Comparison of ENCODE assay signal across 16 cellular contexts in the genomic region with DNA sequence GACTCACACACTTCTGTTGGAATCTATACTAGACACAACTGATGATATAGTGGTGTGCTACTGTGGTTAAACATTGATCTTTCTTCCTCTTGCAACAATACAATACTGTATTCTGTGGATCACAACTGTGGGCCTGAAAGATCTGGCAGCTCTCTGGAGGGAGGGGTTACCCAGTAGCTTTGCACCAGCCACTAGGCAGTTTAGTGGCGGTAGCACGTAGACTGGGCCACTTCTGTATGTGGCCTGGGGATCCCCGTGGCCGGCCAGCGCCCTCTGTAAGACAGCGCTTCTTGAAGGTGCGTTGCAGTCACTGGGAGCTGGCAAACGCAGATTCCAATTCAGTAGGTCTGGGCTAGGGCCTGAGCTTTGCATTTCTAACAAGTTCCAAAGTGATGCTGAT.
DNase-seq lines count a peak whose midpoint lies in the region; ATAC-seq and TF ChIP-seq lines count a peak whose summit lies in the region.
"Had no signal": no experiment of that assay in that cellular context is flagged by ENCODE, and none has a peak within 500 bp of the region (broad histone marks: within the 10 kb centered on the region; RNA-seq: fewer than 3 reads in every experiment).

No MANE protein-coding gene starts in this region.

- WGBS in HUES64: 79% methylated on average over 8 of the region's 8 CpGs
- 91 to 93% methylated on average over 6 to 8 of the region's 8 CpGs for WGBS in endodermal cell (ENCODE audit: insufficient coverage in 1 of 2, insufficient read length in 1 of 2), 2 experiments

- H3K4me3 Mint-ChIP-seq in endodermal cell: no peak overlapping the region
- H3K4me3 Mint-ChIP-seq in nephron: no peak overlapping the region
- H3K4me3 Mint-ChIP-seq in activated T-cell treated with anti-CD3 and anti-CD28 coated beads, Interleukin-2, amount 50 U/mL, for 4 hours: no peak overlapping the region
- H3K4me3 Mint-ChIP-seq: CD8-positive, alpha-beta T cell; HFFc6 had no signal

- no peak overlapping the region for H3K27ac Mint-ChIP-seq in endodermal cell
- H3K27ac Mint-ChIP-seq in nephron: peak overlapping the region; percentile 79 to 83 (median 82)
- H3K27ac Mint-ChIP-seq: CD8-positive, alpha-beta T cell; HFFc6 had no signal

- H3K27ac ChIP-seq in HUES64 (ENCODE audit: low read depth, low read length) (peak overlapping the region; percentile 36; the same call in 1 of the 2 replicates), endodermal cell (ENCODE audit: low read depth, low read length) (peak overlapping the region; percentile 22)
- H3K27ac ChIP-seq: KMS-11, PC-9 had no signal

- H3K4me1 Mint-ChIP-seq in endodermal cell (peaks cover 40% of the 10 kb centered on the region), nephron (peaks cover 68% of the 10 kb centered on the region)
- H3K4me1 Mint-ChIP-seq in activated T-cell treated with anti-CD3 and anti-CD28 coated beads, Interleukin-2, amount 50 U/mL, for 4 hours (ENCODE audit: low read depth): no peaks in the 10 kb centered on the region

- no peaks in the 10 kb centered on the region for H3K27me3 Mint-ChIP-seq in endodermal cell (ENCODE audit: insufficient read depth)
- no peaks in the 10 kb centered on the region for H3K27me3 Mint-ChIP-seq in nephron (ENCODE audit: low read depth)
- H3K27me3 Mint-ChIP-seq in activated T-cell treated with anti-CD3 and anti-CD28 coated beads, Interleukin-2, amount 50 U/mL, for 4 hours (ENCODE audit: low read depth): no peaks in the 10 kb centered on the region

- no peaks in the 10 kb centered on the region for H3K27me3 ChIP-seq in HUES64 (ENCODE audit: insufficient read depth, low read length)
- H3K27me3 ChIP-seq in endodermal cell (ENCODE audit: control insufficient read depth, insufficient read depth, low read length, poor library complexity, severe bottlenecking): no peaks in the 10 kb centered on the region

- H3K4me1 ChIP-seq in HUES64 (ENCODE audit: insufficient read depth, low read length) (peaks cover 31% of the 10 kb centered on the region), endodermal cell (ENCODE audit: control insufficient read depth, insufficient read depth, low read length) (no peaks in the 10 kb centered on the region)

- no peak for ATAC-seq in HG03442 (IDR thresholded peaks at IDR 0.05; ENCODE audit: unreplicated experiment)
- ATAC-seq in activated T-cell treated with anti-CD3 and anti-CD28 coated beads, Interleukin-2, amount 50 U/mL, for 4 hours: no peak
- ATAC-seq: CD8-positive, alpha-beta T cell had no signal

- H3K36me3 Mint-ChIP-seq in endodermal cell (ENCODE audit: low read depth) (peaks cover 17% of the 10 kb centered on the region), nephron (ENCODE audit: low read depth) (no peaks in the 10 kb centered on the region)
- no peaks in the 10 kb centered on the region for H3K36me3 Mint-ChIP-seq in activated T-cell treated with anti-CD3 and anti-CD28 coated beads, Interleukin-2, amount 50 U/mL, for 4 hours (ENCODE audit: insufficient read depth)
- H3K36me3 Mint-ChIP-seq: CD8-positive, alpha-beta T cell had no signal

- H3K4me3 ChIP-seq in HUES64 (ENCODE audit: low read length) (no peak overlapping the region), endodermal cell (ENCODE audit: low read length) (no peak overlapping the region)
- H3K4me3 ChIP-seq: PC-9 had no signal

- H3K9ac ChIP-seq in HUES64 (ENCODE audit: low read depth, low read length) (no peak overlapping the region), endodermal cell (ENCODE audit: extremely low read depth, low read length, poor library complexity, severe bottlenecking) (no peak overlapping the region)
- H3K9ac ChIP-seq: KMS-11, SK-N-SH had no signal

- H3K36me3 ChIP-seq in HUES64 (ENCODE audit: insufficient read depth, low read length) (no peaks in the 10 kb centered on the region), endodermal cell (ENCODE audit: control insufficient read depth, insufficient read depth, low read length) (peaks cover 41% of the 10 kb centered on the region)

- H3K9me3 ChIP-seq in HUES64 (ENCODE audit: insufficient read depth, low read depth, low read length) (no peaks in the 10 kb centered on the region), endodermal cell (ENCODE audit: control insufficient read depth, low read length) (no peaks in the 10 kb centered on the region)
- H3K9me3 ChIP-seq: SK-N-SH had no signal

- no peaks in the 10 kb centered on the region for H3K9me3 Mint-ChIP-seq in endodermal cell
- H3K9me3 Mint-ChIP-seq in nephron: no peaks in the 10 kb centered on the region
- H3K9me3 Mint-ChIP-seq in activated T-cell treated with anti-CD3 and anti-CD28 coated beads, Interleukin-2, amount 50 U/mL, for 4 hours: no peaks in the 10 kb centered on the region
- H3K9me3 Mint-ChIP-seq: CD8-positive, alpha-beta T cell; HFFc6 had no signal

- DNase-seq in Caki2 (ENCODE audit: low read depth) (peak; percentile 7), endodermal cell (peak; percentile 63), EL (no peak), SIG-M5 (lab: John Stamatoyannopoulos, UW) (no peak)
- DNase-seq in activated T-cell treated with anti-CD3 and anti-CD28 coated beads, Interleukin-2, amount 50 U/mL, for 4 hours: no peak
- DNase-seq: ACHN; CD8-positive, alpha-beta T cell; HFFc6; NCI-H1105; PC-9; SK-N-SH; T-helper 1 cell had no signal

- no peak for TF ChIP-seq CTCF in endodermal cell (conservative IDR thresholded peaks at IDR 0.05)
- no peak for TF ChIP-seq CTCF in nephron (IDR thresholded peaks at IDR 0.05; ENCODE audit: unreplicated experiment in 3 of 3)

- in situ Hi-C loops in Caki2 (cut with HindIII; ENCODE audit: low pct_unique_long_range_greater_than_20kb, low sequenced_read_pairs): no loop called here

Comparison
In these comparisons a context has a peak if more than half of its experiments do, and no peak if none do; other contexts are left out.
1. DNase-seq: peak in Caki2 (single experiment) and endodermal cell (single experiment); none in activated T-cell treated with anti-CD3 and anti-CD28 coated beads, Interleukin-2, amount 50 U/mL, for 4 hours (single experiment), EL (single experiment) and SIG-M5 (single experiment).